ENCODE assay signal across 1 cellular context in the genomic region with DNA sequence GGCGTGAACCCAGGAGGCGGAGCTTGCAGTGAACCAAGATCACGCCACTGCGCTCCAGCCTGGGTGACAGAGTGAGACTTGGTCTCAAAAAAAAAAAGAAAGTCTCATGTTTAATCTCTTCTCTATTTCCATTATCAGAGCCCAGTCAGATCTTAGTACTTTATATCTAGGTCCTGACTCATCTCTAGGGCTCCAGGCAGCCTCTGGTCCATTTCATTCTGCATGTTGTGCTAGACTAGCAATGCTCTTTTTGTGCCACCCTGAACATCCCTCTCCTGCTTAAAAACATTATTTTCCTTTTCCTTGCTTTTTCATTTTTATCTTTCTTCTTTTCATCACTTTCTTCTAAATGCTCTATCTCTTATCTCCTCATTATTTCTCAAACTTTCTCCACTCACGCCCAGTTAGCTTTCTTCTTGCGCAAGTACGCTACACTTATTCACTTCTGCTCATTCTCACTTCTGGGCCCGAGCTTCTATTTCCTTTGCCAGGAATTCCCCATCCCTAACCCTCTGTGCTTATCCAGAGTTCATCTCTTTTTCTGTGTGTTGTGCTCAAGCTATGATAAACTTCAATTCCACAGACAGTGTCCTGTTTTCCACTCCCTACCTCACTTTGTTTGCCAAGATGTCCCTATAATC.
A peak's percentile ranks its signal among the peaks of the same experiment; 100 is the strongest.
TF ChIP-seq lines count a peak whose summit lies in the region.

No MANE protein-coding gene starts in this region.

TF ChIP-seq in HepG2, 621 proteins besides CTCF, POLR2A, EP300 and RAD21:
- TF ChIP-seq KLF12 (CRISPR knock-in tag; IDR thresholded peaks at IDR 0.05; ENCODE audit: borderline replicate concordance) = no peak
- no peak for TF ChIP-seq NFATC3 (CRISPR knock-in tag; IDR thresholded peaks at IDR 0.05)
- 0 out of 2 replicates have a peak, but pooled peaks have one; percentile 22 for TF ChIP-seq CEBPB (IDR thresholded peaks at IDR 0.05; ENCODE audit: borderline replicate concordance, low read depth, low read length)
- TF ChIP-seq EZH2 (conservative IDR thresholded peaks at IDR 0.05; ENCODE audit: low read depth, low read length) = no peak
